Comparison of ENCODE assay signal across 12 cellular contexts in genomic region chr2:108947271-108947907, GRCh38. TPM values are rescaled to one million over a fixed set of nuclear protein-coding genes. Genes with fewer than 3 reads are reported as not detected.
"Had no signal": no experiment of that assay in that cellular context is flagged by ENCODE, and none has a peak within 500 bp of the region (broad histone marks: within the 10 kb centered on the region; RNA-seq: fewer than 3 reads in every experiment).

No MANE protein-coding gene starts in this region.

- H3K9ac ChIP-seq: KMS-11 had no signal

- FAIRE-seq: H1, H54 had no signal

- H3K4me2 ChIP-seq: GM23338, KMS-11 had no signal

- H2AFZ ChIP-seq: GM23338 had no signal

- H3K27ac ChIP-seq: HL-60, KMS-11 had no signal

- DNase-seq: H9, HCEC 1CT, HFFc6, IMR-90, Karpas-422, KBM-7 had no signal

- H3K4me3 ChIP-seq: GM23338 had no signal

- ATAC-seq: GM23338 had no signal

RNA-seq across cellular contexts. Expression of gene EDAR, which starts 41.6 kb away (rescaled TPM):
- total RNA-seq: GM23338, H1, H9, HFFc6, HT1080, IMR-90 had no signal
- polyA plus RNA-seq: GM23338, H1, IMR-90 had no signal
